ENCODE assay signal across 10 cellular contexts in the genomic region with DNA sequence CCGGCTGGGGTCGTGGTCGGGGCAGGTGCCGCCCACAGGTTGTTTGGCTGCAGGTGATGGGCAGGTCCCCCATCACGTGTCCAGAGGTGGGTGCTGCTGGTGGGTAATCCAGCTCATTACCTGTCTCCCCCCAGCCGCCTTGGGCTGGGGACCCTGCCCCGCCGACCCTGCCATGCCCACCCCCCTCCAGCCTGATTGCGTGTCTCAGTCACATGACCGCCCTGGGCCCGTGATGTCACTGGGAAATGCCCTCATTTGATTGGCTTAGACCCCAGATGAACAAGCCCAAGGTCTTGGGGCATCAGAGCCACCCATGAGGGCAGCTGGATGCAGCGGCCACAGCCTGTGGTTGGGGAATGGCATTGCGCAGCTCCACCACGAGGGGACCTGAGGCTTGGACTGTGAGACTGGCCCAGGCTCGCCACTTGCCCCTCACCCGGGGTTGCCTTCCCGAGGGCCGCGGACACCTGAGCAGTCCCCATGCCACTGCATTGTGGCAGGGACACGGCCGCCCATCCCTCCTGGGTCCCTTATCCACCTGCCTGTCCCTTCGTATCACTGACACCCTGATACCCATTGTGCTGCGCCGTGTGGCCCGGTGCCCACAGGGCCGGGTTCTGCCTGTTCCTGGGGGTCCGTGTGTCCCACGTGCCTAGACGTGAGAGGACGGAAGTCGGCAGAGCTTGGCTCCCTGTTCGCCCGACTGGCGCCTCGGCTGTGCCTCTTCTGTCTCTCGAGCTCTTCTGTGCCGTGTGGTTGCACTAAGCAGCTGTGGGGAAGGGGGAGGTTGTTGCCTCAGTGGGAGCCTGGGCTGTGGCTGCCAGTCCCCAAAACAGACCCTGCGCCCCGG.
DNase-seq lines count a peak whose midpoint lies in the region; ATAC-seq and TF ChIP-seq lines count a peak whose summit lies in the region.
"Had no signal": no experiment of that assay in that cellular context is flagged by ENCODE, and none has a peak within 500 bp of the region (broad histone marks: within the 10 kb centered on the region; RNA-seq: fewer than 3 reads in every experiment).

No MANE protein-coding gene starts in this region.

- peaks cover 5% of the 10 kb centered on the region for H3K27me3 Mint-ChIP-seq in T-helper 1 cell treated with Interleukin-12 subunit alpha and Interleukin-12 subunit beta and Interleukin-4 antibody, amounts not matched to agents 30 μg/mL and 1 μg/mL, for 36 hours (ENCODE audit: low read depth)
- no peaks in the 10 kb centered on the region for H3K27me3 Mint-ChIP-seq in stimulated activated memory B cell treated with anti-CD40 and anti-IgM and Interleukin-4, amounts not matched to agents 10 μg/mL and 1 μg/mL and 100 μg/mL, for 72 hours

- intact Hi-C loops in Right ventricle myocardium superior (cut with DNase I), result no loop called here

- no peak overlapping the region for H3K4me3 ChIP-seq in RWPE2 (ENCODE audit: severe bottlenecking)
- H3K4me3 ChIP-seq: adrenal gland, GM23248 had no signal

- no peaks in the 10 kb centered on the region for H3K9me3 ChIP-seq in RWPE2 (ENCODE audit: severe bottlenecking)
- H3K9me3 ChIP-seq: adrenal gland had no signal

- TF ChIP-seq CTCF in RWPE2 (IDR thresholded peaks at IDR 0.05; ENCODE audit: poor library complexity, severe bottlenecking), result no peak

- H3K4me1 ChIP-seq in RWPE2 (ENCODE audit: insufficient read depth, poor library complexity, severe bottlenecking), result peaks cover 3% of the 10 kb centered on the region

- peaks cover 4% of the 10 kb centered on the region for H3K9me3 Mint-ChIP-seq in T-helper 1 cell treated with Interleukin-12 subunit alpha and Interleukin-12 subunit beta and Interleukin-4 antibody, amounts not matched to agents 30 μg/mL and 1 μg/mL, for 36 hours
- peaks cover 5% of the 10 kb centered on the region for H3K9me3 Mint-ChIP-seq in stimulated activated memory B cell treated with anti-CD40 and anti-IgM and Interleukin-4, amounts not matched to agents 10 μg/mL and 1 μg/mL and 100 μg/mL, for 72 hours

- ATAC-seq in RWPE2 (ENCODE audit: low read depth) (no peak), Right ventricle myocardium superior (ENCODE audit: poor library complexity) (no peak), HG02973 (IDR thresholded peaks at IDR 0.05; ENCODE audit: unreplicated experiment) (no peak)
- peak; percentile 78 for ATAC-seq in stimulated activated memory B cell treated with anti-CD40 and anti-IgM and Interleukin-4, amounts not matched to agents 10 μg/mL and 1 μg/mL and 100 μg/mL, for 72 hours

- DNase-seq in T-helper 1 cell (no peak), RWPE2 (ENCODE audit: low spot score) (peak; percentile 57), Right ventricle myocardium superior (peak; percentile 32), NK-92 (lab: John Stamatoyannopoulos, UW; ENCODE audit: unreplicated experiment) (no peak), UCSD-AML1 (lab: John Stamatoyannopoulos, UW; ENCODE audit: unreplicated experiment) (no peak)
- DNase-seq: GM23248 had no signal

- H3K4me3 Mint-ChIP-seq in T-helper 1 cell treated with Interleukin-12 subunit alpha and Interleukin-12 subunit beta and Interleukin-4 antibody, amounts not matched to agents 30 μg/mL and 1 μg/mL, for 36 hours, result peak overlapping the region; percentile 63
- peak overlapping the region; percentile 81 for H3K4me3 Mint-ChIP-seq in stimulated activated memory B cell treated with anti-CD40 and anti-IgM and Interleukin-4, amounts not matched to agents 10 μg/mL and 1 μg/mL and 100 μg/mL, for 72 hours

- peak overlapping the region; percentile 63 for H3K27ac Mint-ChIP-seq in T-helper 1 cell treated with Interleukin-12 subunit alpha and Interleukin-12 subunit beta and Interleukin-4 antibody, amounts not matched to agents 30 μg/mL and 1 μg/mL, for 36 hours
- peak overlapping the region; percentile 91 for H3K27ac Mint-ChIP-seq in stimulated activated memory B cell treated with anti-CD40 and anti-IgM and Interleukin-4, amounts not matched to agents 10 μg/mL and 1 μg/mL and 100 μg/mL, for 72 hours

- H3K36me3 ChIP-seq in RWPE2 (ENCODE audit: low read depth), result no peaks in the 10 kb centered on the region
- H3K36me3 ChIP-seq: adrenal gland had no signal

- H3K27me3 ChIP-seq in RWPE2 (ENCODE audit: insufficient read depth, poor library complexity, severe bottlenecking), result no peaks in the 10 kb centered on the region
- H3K27me3 ChIP-seq: adrenal gland had no signal

- H3K4me1 Mint-ChIP-seq in T-helper 1 cell treated with Interleukin-12 subunit alpha and Interleukin-12 subunit beta and Interleukin-4 antibody, amounts not matched to agents 30 μg/mL and 1 μg/mL, for 36 hours (ENCODE audit: low read depth), result peaks cover 5% of the 10 kb centered on the region
- peaks cover 35% of the 10 kb centered on the region for H3K4me1 Mint-ChIP-seq in stimulated activated memory B cell treated with anti-CD40 and anti-IgM and Interleukin-4, amounts not matched to agents 10 μg/mL and 1 μg/mL and 100 μg/mL, for 72 hours

- no peaks in the 10 kb centered on the region for H3K36me3 Mint-ChIP-seq in T-helper 1 cell treated with Interleukin-12 subunit alpha and Interleukin-12 subunit beta and Interleukin-4 antibody, amounts not matched to agents 30 μg/mL and 1 μg/mL, for 36 hours (ENCODE audit: low read depth)
- H3K36me3 Mint-ChIP-seq in stimulated activated memory B cell treated with anti-CD40 and anti-IgM and Interleukin-4, amounts not matched to agents 10 μg/mL and 1 μg/mL and 100 μg/mL, for 72 hours, result no peaks in the 10 kb centered on the region

- H3K27ac ChIP-seq in RWPE2 (ENCODE audit: poor library complexity, severe bottlenecking), result no peak overlapping the region
- H3K27ac ChIP-seq: adrenal gland, GM23248 had no signal

Comparison
In these comparisons a context has a peak if more than half of its experiments do, and no peak if none do; other contexts are left out.
1. DNase-seq: peak in RWPE2 (single experiment) and Right ventricle myocardium superior (single experiment); none in T-helper 1 cell (0 of 5), NK-92 (single experiment) and UCSD-AML1 (single experiment).